In the genomic region with DNA sequence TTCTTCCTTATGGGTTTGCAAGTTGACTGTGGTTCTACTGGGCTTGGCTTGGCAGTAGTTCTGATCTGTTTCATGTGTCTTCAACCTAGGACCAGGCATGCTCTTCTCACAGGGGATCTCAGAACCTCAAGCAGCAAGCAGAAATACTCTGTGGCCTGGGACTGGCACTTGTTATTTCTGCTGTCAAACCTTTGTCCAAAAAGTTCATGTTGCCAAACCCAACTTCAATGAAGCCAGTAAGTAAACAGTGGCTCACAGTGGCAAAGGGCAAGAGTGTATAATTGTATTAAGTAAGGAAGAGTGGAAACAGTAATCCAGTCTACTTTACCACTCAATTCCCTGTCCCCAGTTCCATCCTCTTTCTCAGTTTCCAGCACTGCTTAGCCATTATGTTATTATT, we compare ENCODE assay signal across 24 cellular contexts. TPM values are rescaled to one million over a fixed set of nuclear protein-coding genes. Genes with fewer than 3 reads are reported as not detected.
DNase-seq lines count a peak whose midpoint lies in the region; ATAC-seq, FAIRE-seq and TF ChIP-seq lines count a peak whose summit lies in the region.
"Had no signal": no experiment of that assay in that cellular context is flagged by ENCODE, and none has a peak within 500 bp of the region (broad histone marks: within the 10 kb centered on the region; RNA-seq: fewer than 3 reads in every experiment).

No MANE protein-coding gene starts in this region.

- TF ChIP-seq RAD21 in H1 (IDR thresholded peaks at IDR 0.05 in 1 of 2, conservative IDR thresholded peaks at IDR 0.05 in 1 of 2; ENCODE audit: low read depth in 2 of 2, low read length in 2 of 2) (no peak), HepG2 (CRISPR knock-in tag; IDR thresholded peaks at IDR 0.05) (no peak)

- H3K23me2 ChIP-seq in H1 (ENCODE audit: low read depth, low read length): no peaks in the 10 kb centered on the region

- H3K56ac ChIP-seq in H1 (replicated peaks; ENCODE audit: insufficient read length, low read depth, low read length): no peak overlapping the region

- ATAC-seq in HepG2 (peak; percentile 90), HG02610 (IDR thresholded peaks at IDR 0.05; ENCODE audit: unreplicated experiment) (no peak)

- no peak overlapping the region for H2AFZ ChIP-seq in H1 (ENCODE audit: low read length)
- H2AFZ ChIP-seq in HepG2 (ENCODE audit: low read length): no peak overlapping the region

- no peak overlapping the region for H3K27ac ChIP-seq in H1 (ENCODE audit: low read depth, low read length)
- H3K27ac ChIP-seq in HepG2 (ENCODE audit: extremely low read length, insufficient read depth, low read length): no peak overlapping the region
- H3K27ac ChIP-seq: KMS-11 had no signal

- no TSS peak for BruUV-seq in HepG2 (replicated peaks; lab: Mats Ljungman, UMichigan)

- in situ Hi-C loops in HepG2 (cut with HindIII; ENCODE audit: extremely low pct_ligation_motif_present, low pct_unique_long_range_greater_than_20kb): no loop called here
- in situ Hi-C loops in G401 (cut with HindIII; ENCODE audit: low sequenced_read_pairs): no loop called here
- in situ Hi-C loops in GM13977 (cut with MboI; ENCODE audit: low pct_unique_long_range_greater_than_20kb, low sequenced_read_pairs, unreplicated experiment): no loop called here

- H3K27me3 ChIP-seq in H1 (replicated peaks in 1 of 4; ENCODE audit: control insufficient read depth in 3 of 4, extremely low read depth in 1 of 4, insufficient read depth in 3 of 4, low read length in 3 of 4) (no peaks in the 10 kb centered on the region), HepG2 (ENCODE audit: control insufficient read depth in 1 of 2, insufficient read depth in 2 of 2, low read length in 2 of 2) (no peaks in the 10 kb centered on the region)
- H3K27me3 ChIP-seq: BE2C had no signal

- H4K5ac ChIP-seq in H1 (ENCODE audit: insufficient read length, low read depth, low read length): no peak overlapping the region

- H2BK12ac ChIP-seq in H1 (ENCODE audit: low read depth, low read length): no peak overlapping the region

- no peak for TF ChIP-seq CTCF in H1 (IDR thresholded peaks at IDR 0.05; ENCODE audit: control extremely low read depth in 1 of 3, insufficient read depth in 1 of 3, low read depth in 1 of 3, low read length in 3 of 3)
- TF ChIP-seq CTCF in HepG2 (CRISPR knock-in tag; IDR thresholded peaks at IDR 0.05): no peak
- TF ChIP-seq CTCF in GM13977 (IDR thresholded peaks at IDR 0.05; ENCODE audit: extremely low read depth, insufficient read depth, missing control alignments): no peak

- H3K36me3 ChIP-seq in H1 (ENCODE audit: control insufficient read depth in 2 of 4, insufficient read depth in 4 of 4, low read length in 3 of 4): no peaks in the 10 kb centered on the region
- H3K36me3 ChIP-seq in HepG2 (replicated peaks in 1 of 2; ENCODE audit: control insufficient read depth in 1 of 2, insufficient read depth in 2 of 2, low read length in 2 of 2): no peaks in the 10 kb centered on the region
- H3K36me3 ChIP-seq: BE2C, HAP-1 had no signal

- H2AK5ac ChIP-seq in H1 (ENCODE audit: low read depth, low read length): no peak overlapping the region

- H2BK20ac ChIP-seq in H1 (ENCODE audit: low read length): no peak overlapping the region

- no peaks in the 10 kb centered on the region for H3K9me3 ChIP-seq in H1 (ENCODE audit: insufficient read depth in 2 of 2, low read depth in 1 of 2, low read length in 1 of 2)
- H3K9me3 ChIP-seq in HepG2 (ENCODE audit: low read length): no peaks in the 10 kb centered on the region
- H3K9me3 ChIP-seq: BE2C, HAP-1 had no signal

- no peak overlapping the region for H3K4ac ChIP-seq in H1 (replicated peaks; ENCODE audit: insufficient read length, low read depth, low read length)

- H3K14ac ChIP-seq in H1 (ENCODE audit: insufficient read length): no peak overlapping the region

- H2BK120ac ChIP-seq in H1 (replicated peaks; ENCODE audit: low read depth, low read length): no peak overlapping the region

- H4K91ac ChIP-seq in H1 (replicated peaks; ENCODE audit: insufficient read length, low read length): no peak overlapping the region

- H2BK15ac ChIP-seq in H1 (ENCODE audit: low read length): no peak overlapping the region

- DNase-seq in M059J (ENCODE audit: low read depth): peak; percentile 7
- DNase-seq in H1 (ENCODE audit: low read depth in 1 of 2, low spot score in 2 of 2): no peak
- DNase-seq in HepG2 (ENCODE audit: low spot score): peak; percentile 66
- DNase-seq in G401 (ENCODE audit: low spot score): no peak
- no peak for DNase-seq in GM13977 (ENCODE audit: low spot score)
- DNase-seq: ACHN; BE2C; C1 segment of cervical spinal cord; CD4-positive, CD25-positive, alpha-beta regulatory T cell; CD8-positive, alpha-beta memory T cell; COR-L47; DMS 273 treated with DMSO at 0.1 percent for 48 hours; DMS53; DND-41; EL; GOT3 had no signal

- H3K4me2 ChIP-seq in H1 (ENCODE audit: insufficient read depth in 1 of 2, low read depth in 2 of 2, low read length in 2 of 2) (no peak overlapping the region), HepG2 (ENCODE audit: low read depth, low read length) (peak overlapping the region; percentile 6; the same call in 1 of the 2 replicates)
- H3K4me2 ChIP-seq: KMS-11 had no signal

- H3K18ac ChIP-seq in H1 (ENCODE audit: extremely low read depth, low read length): no peak overlapping the region

- no peak overlapping the region for H3K4me3 ChIP-seq in H1 (ENCODE audit: extremely low read depth in 1 of 4, insufficient read depth in 2 of 4, low read depth in 3 of 4, low read length in 4 of 4)
- H3K4me3 ChIP-seq in HepG2 (replicated peaks in 1 of 3; ENCODE audit: insufficient read depth in 1 of 3, low read depth in 2 of 3, low read length in 3 of 3): no peak overlapping the region
- H3K4me3 ChIP-seq: HAP-1 had no signal

- H3K79me2 ChIP-seq in H1 (ENCODE audit: control insufficient read depth in 1 of 2, insufficient read depth in 2 of 2, low read length in 2 of 2): no peaks in the 10 kb centered on the region
- no peaks in the 10 kb centered on the region for H3K79me2 ChIP-seq in HepG2 (ENCODE audit: insufficient read depth, low read length)

- CTCF ChIA-PET in H1 (lab: Charles Lee; ENCODE audit: partially characterized antibody) (interaction anchor here (1.5 kb wide), 1 partner anchor 8 kb away, joined by 3 read pairs; no protein-coding TSS in a partner anchor), HepG2 (lab: Yijun Ruan, JAX; ENCODE audit: low intra/inter-chr PET ratio, low total read pairs) (no interaction called here)

- TF ChIP-seq POLR2A in H1 (IDR thresholded peaks at IDR 0.05; ENCODE audit: control extremely low read depth in 1 of 2, low read depth in 2 of 2, low read length in 2 of 2) (no peak), HepG2 (IDR thresholded peaks at IDR 0.05; ENCODE audit: insufficient read depth in 1 of 2, low read depth in 2 of 2, low read length in 2 of 2) (no peak)

- H4K20me1 ChIP-seq in H1 (replicated peaks in 1 of 2; ENCODE audit: control insufficient read depth in 1 of 2, insufficient read depth in 2 of 2, low read length in 2 of 2) (no peaks in the 10 kb centered on the region), HepG2 (ENCODE audit: insufficient read depth, low read length) (no peaks in the 10 kb centered on the region)

- intact Hi-C loops in HepG2 (cut with micrococcal nuclease; ENCODE audit: unreplicated experiment): no loop called here

- H2BK5ac ChIP-seq in H1 (ENCODE audit: low read depth, low read length): no peak overlapping the region

- H3K9ac ChIP-seq in H1 (replicated peaks in 1 of 4; ENCODE audit: extremely low read depth in 1 of 4, low read depth in 3 of 4, low read length in 3 of 4) (no peak overlapping the region), HepG2 (ENCODE audit: insufficient read depth, low read depth, low read length) (no peak overlapping the region)
- H3K9ac ChIP-seq: KMS-11 had no signal

- TF ChIP-seq EP300 in H1 (IDR thresholded peaks at IDR 0.05; ENCODE audit: borderline replicate concordance in 1 of 2, low read depth in 2 of 2, low read length in 2 of 2): no peak
- TF ChIP-seq EP300 in HepG2 (IDR thresholded peaks at IDR 0.05; ENCODE audit: low read depth in 2 of 2, low read length in 2 of 2): peak in 1 of 2 experiments; percentile 42; a peak in 1 of 4 replicates
- no peak for TF ChIP-seq EP300 in HepG2 (CRISPR knock-in tag; IDR thresholded peaks at IDR 0.05; ENCODE audit: borderline replicate concordance)

- H3K23ac ChIP-seq in H1 (ENCODE audit: insufficient read length): peak overlapping the region; percentile 96

- no peak overlapping the region for H4K8ac ChIP-seq in H1 (ENCODE audit: extremely low read depth, insufficient read depth, low read length)

- POLR2A ChIA-PET in H1 (lab: Charles Lee; ENCODE audit: partially characterized antibody) (no interaction called here), HepG2 (lab: Yijun Ruan, JAX) (no interaction called here)

- FAIRE-seq in H1 (lab: Jason Lieb, UNC) (no peak), HepG2 (lab: Jason Lieb, UNC) (no peak)
- FAIRE-seq: A204.1, G401.6, GM12891, GM18507, HTR-8/SVneo had no signal

- H3K4me1 ChIP-seq in H1 (replicated peaks in 1 of 4; ENCODE audit: control insufficient read depth in 3 of 4, insufficient read depth in 4 of 4, low read length in 3 of 4): 0 out of 7 replicates have a peak, but pooled peaks cover 0 to 3% (median 0%) of the 10 kb centered on the region in 4 experiments
- H3K4me1 ChIP-seq in HepG2 (ENCODE audit: insufficient read depth, low read length): peaks cover 17% of the 10 kb centered on the region
- H3K4me1 ChIP-seq: BE2C, HAP-1 had no signal

- no peaks in the 10 kb centered on the region for H3K79me1 ChIP-seq in H1 (ENCODE audit: low read depth, low read length)

RNA-seq across cellular contexts. Expression of a gene that starts 15.7 kb away (rescaled TPM):
- 7.3 and 8.2 TPM in 2 replicates for total RNA-seq in M059J (2014; rRNA removed; shearing (Covaris generic))
- 103 and 104 TPM in 2 replicates for total RNA-seq in H1 (2021; fragmentation: NEBNext Ultra II Directional; extraction: Animal tissue kit (Norgen Biotek cat#: 25700))
- polyA plus RNA-seq in H1 (2011; rRNA removed) (46.0 and 50.7 TPM in 2 replicates), HepG2 (2011; rRNA removed) (50.6 and 78.1 TPM in 2 replicates)
- polyA plus RNA-seq in H1 (2011; cell fraction: cytosol; rRNA removed): 45.4 TPM
- polyA plus RNA-seq in H1 (2011; cell fraction: nucleus; rRNA removed): 77.0 TPM
- 35.0 to 68.1 TPM (median 44.6 TPM) in 4 replicates for polyA plus RNA-seq in H1 (2012, experiment 1 of 2)
- 13.2 TPM for polyA plus RNA-seq in H1 (2012, experiment 2 of 2)
- 89.7 TPM for polyA plus RNA-seq in H1 (2013, experiment 1 of 2)
- 80.7 TPM for polyA plus RNA-seq in H1 (2013, experiment 2 of 2)
- 38.8 and 46.1 TPM in 2 replicates for polyA minus RNA-seq in H1 (2011; rRNA and poly(A)+ RNA removed)
- polyA minus RNA-seq in H1 (2011; cell fraction: cytosol; rRNA and poly(A)+ RNA removed): 64.0 TPM
- 103 TPM for polyA minus RNA-seq in H1 (2011; cell fraction: nucleus; rRNA and poly(A)+ RNA removed)
- 72.0 and 104 TPM in 2 replicates for total RNA-seq in HepG2 (2016; rRNA removed; fragmentation: Illumina TruSeq; extraction: Trizol)
- total RNA-seq in HepG2 (2016; cell fraction: cytosol; rRNA removed; fragmentation: Illumina TruSeq; extraction: Trizol; ENCODE audit: low read depth): 10.3 and 11.3 TPM in 2 replicates
- total RNA-seq in HepG2 (2016; cell fraction: insoluble cytoplasmic fraction; rRNA removed; fragmentation: Illumina TruSeq; extraction: Trizol): 70.8 and 101 TPM in 2 replicates
- total RNA-seq in HepG2 (2016; cell fraction: membrane; rRNA removed; fragmentation: Illumina TruSeq; extraction: Trizol): 53.4 and 58.8 TPM in 2 replicates
- total RNA-seq in HepG2 (2016; cell fraction: nucleus; rRNA removed; fragmentation: Illumina TruSeq; extraction: Trizol): 103 and 110 TPM in 2 replicates
- polyA plus RNA-seq in HepG2 (2011; cell fraction: cytosol; rRNA removed): 32.1 and 38.5 TPM in 2 replicates
- polyA plus RNA-seq in HepG2 (2011; cell fraction: nucleus; rRNA removed): 54.1 and 79.2 TPM in 2 replicates
- 52.3 and 73.9 TPM in 2 replicates for polyA plus RNA-seq in HepG2 (2012)
- polyA plus RNA-seq in HepG2 (2016; cell fraction: cytosol; fragmentation: Illumina TruSeq; extraction: Trizol; ENCODE audit: low read depth): 14.3 and 15.4 TPM in 2 replicates
- 174 and 181 TPM in 2 replicates for polyA plus RNA-seq in HepG2 (2016; cell fraction: insoluble cytoplasmic fraction; fragmentation: Illumina TruSeq; extraction: Trizol; ENCODE audit: low read depth)
- polyA plus RNA-seq in HepG2 (2016; cell fraction: membrane; fragmentation: Illumina TruSeq; extraction: Trizol; ENCODE audit: low read depth): 53.7 and 56.6 TPM in 2 replicates
- polyA plus RNA-seq in HepG2 (2016; cell fraction: nucleus; fragmentation: Illumina TruSeq; extraction: Trizol; ENCODE audit: insufficient read depth, low read depth): 130 and 131 TPM in 2 replicates
- 1.8 and 64.4 TPM in 2 replicates for polyA minus RNA-seq in HepG2 (2011; rRNA and poly(A)+ RNA removed; ENCODE audit: low replicate concordance)
- polyA minus RNA-seq in HepG2 (2011; cell fraction: cytosol; rRNA and poly(A)+ RNA removed): 59.6 and 77.1 TPM in 2 replicates
- polyA minus RNA-seq in HepG2 (2011; cell fraction: nucleus; rRNA and poly(A)+ RNA removed): 137 and 165 TPM in 2 replicates
- total RNA-seq in G401 (2014; rRNA removed; shearing (Covaris generic)): 185 and 254 TPM in 2 replicates
- total RNA-seq: CD8-positive, alpha-beta memory T cell had no signal
- polyA plus RNA-seq: CD4-positive, CD25-positive, alpha-beta regulatory T cell; CD8-positive, alpha-beta memory T cell had no signal

Comparison
In these comparisons a context has a peak if more than half of its experiments do, and no peak if none do; other contexts are left out.
1. DNase-seq: peak in M059J (single experiment) and HepG2 (single experiment); none in H1 (0 of 2), G401 (single experiment) and GM13977 (single experiment).